ENCODE assay signal across 30 cellular contexts in the genomic region with DNA sequence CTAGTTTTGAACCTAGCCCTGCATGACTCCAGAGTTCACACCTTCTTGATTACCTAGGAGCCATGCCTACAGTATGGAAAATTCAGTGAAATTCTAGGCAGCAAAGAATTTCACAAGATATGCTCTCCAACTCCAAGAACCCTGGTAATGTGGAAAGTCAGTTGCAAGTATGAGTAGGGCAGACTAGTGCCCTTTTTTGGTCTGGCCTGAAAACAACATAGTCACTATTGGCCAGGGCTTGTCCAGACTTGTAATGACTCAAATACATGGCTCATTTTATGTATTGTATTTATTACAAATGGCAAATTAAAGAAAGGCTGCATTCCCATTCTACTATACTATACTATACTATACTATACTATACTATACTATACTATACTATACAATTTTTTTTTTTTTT.
DNase-seq lines count a peak whose midpoint lies in the region; ATAC-seq and TF ChIP-seq lines count a peak whose summit lies in the region.
"Had no signal": no experiment of that assay in that cellular context is flagged by ENCODE, and none has a peak within 500 bp of the region (broad histone marks: within the 10 kb centered on the region; RNA-seq: fewer than 3 reads in every experiment).

No MANE protein-coding gene starts in this region.

- H3K27me3 ChIP-seq in breast epithelium = no peaks in the 10 kb centered on the region
- no peaks in the 10 kb centered on the region for H3K27me3 ChIP-seq in mammary epithelial cell (ENCODE audit: insufficient read depth, low read length)
- no peaks in the 10 kb centered on the region for H3K27me3 ChIP-seq in aorta (ENCODE audit: control insufficient read depth in 1 of 2, insufficient read depth in 2 of 2, low read length in 1 of 2)
- no peaks in the 10 kb centered on the region for H3K27me3 ChIP-seq in right lobe of liver
- H3K27me3 ChIP-seq: gastrocnemius medialis, hepatocyte, sigmoid colon, thyroid gland had no signal

- DNase-seq in MCF 10A (ENCODE audit: unreplicated experiment) = peak; percentile 58
- DNase-seq in breast epithelium (ENCODE audit: low spot score in 2 of 2) = no peak
- DNase-seq in mammary epithelial cell = peak; percentile 51
- DNase-seq in foreskin fibroblast = peak; percentile 54 to 77
- no peak for DNase-seq in aorta
- no peak for DNase-seq in NCI-H187 treated with DMSO at 0.1 percent for 48 hours (lab: John Stamatoyannopoulos, UW)
- DNase-seq in right lobe of liver = no peak
- DNase-seq: 8988T; activated CD8-positive, alpha-beta T cell treated with anti-CD3 and anti-CD28 coated beads for 36 hours; CD8-positive, alpha-beta T cell; gastrocnemius medialis; Kasumi-1; naive thymus-derived CD4-positive, alpha-beta T cell; NCI-H1694; NCI-H226; RPMI8226; sigmoid colon; stimulated activated CD4-positive, alpha-beta T cell treated with anti-CD3 and anti-CD28 coated beads, Interleukin-15, amount 100 ng/mL, for 24 hours; stimulated activated naive CD4-positive, alpha-beta T cell treated with Interleukin-2 at 50 U/mL for 16 hours; T-helper 17 cell; thyroid gland had no signal

- H3K9me3 ChIP-seq in breast epithelium = peaks cover 0 to 5% of the 10 kb centered on the region in 2 donors
- H3K9me3 ChIP-seq in mammary epithelial cell (replicated peaks; ENCODE audit: insufficient read depth, low read length) = no peaks in the 10 kb centered on the region
- H3K9me3 ChIP-seq in aorta (ENCODE audit: control insufficient read depth, low read length) = no peaks in the 10 kb centered on the region
- H3K9me3 ChIP-seq in right lobe of liver = no peaks in the 10 kb centered on the region
- H3K9me3 ChIP-seq: gastrocnemius medialis, thyroid gland had no signal

- no peaks in the 10 kb centered on the region for H4K20me1 ChIP-seq in mammary epithelial cell (ENCODE audit: insufficient read depth, low read length)

- H3K4me2 ChIP-seq in mammary epithelial cell (ENCODE audit: insufficient read depth, low read depth, low read length) = no peak overlapping the region
- H3K4me2 ChIP-seq: GM23338, hepatocyte had no signal

- no peaks in the 10 kb centered on the region for H3K36me3 Mint-ChIP-seq in MCF 10A (ENCODE audit: insufficient read depth, unreplicated experiment)
- H3K36me3 Mint-ChIP-seq: activated naive CD8-positive, alpha-beta T cell; brain; CD8-positive, alpha-beta T cell; mesothelial cell of epicardium had no signal

- POLR2A ChIA-PET in MCF 10A (lab: Yijun Ruan, JAX) = interaction anchor here (0.6 kb wide), 1 partner anchor 192 kb away, joined by 3 read pairs; no protein-coding TSS in a partner anchor

- peak; percentile 56 for ATAC-seq in aorta (ENCODE audit: low FRiP score)
- no peak for ATAC-seq in right lobe of liver
- no peak for ATAC-seq in HG02571 (IDR thresholded peaks at IDR 0.05; ENCODE audit: unreplicated experiment)
- ATAC-seq: activated CD8-positive, alpha-beta T cell treated with anti-CD3 and anti-CD28 coated beads for 36 hours; CD8-positive, alpha-beta T cell; gastrocnemius medialis; GM23338; naive thymus-derived CD4-positive, alpha-beta T cell; T-helper 17 cell had no signal

- TF ChIP-seq POLR2A in breast epithelium (IDR thresholded peaks at IDR 0.05) (no peak), right lobe of liver (IDR thresholded peaks at IDR 0.05) (no peak)

- no peaks in the 10 kb centered on the region for H3K4me1 ChIP-seq in breast epithelium
- H3K4me1 ChIP-seq in mammary epithelial cell (ENCODE audit: insufficient read depth, low read length) = peaks cover 7% of the 10 kb centered on the region
- H3K4me1 ChIP-seq in aorta (ENCODE audit: control insufficient read depth in 1 of 2, insufficient read depth in 2 of 2, low read length in 2 of 2) = peaks cover 2 to 4% of the 10 kb centered on the region in 2 donors
- no peaks in the 10 kb centered on the region for H3K4me1 ChIP-seq in right lobe of liver
- H3K4me1 ChIP-seq: gastrocnemius medialis, thyroid gland had no signal

- no peak overlapping the region for H3K9ac ChIP-seq in mammary epithelial cell (ENCODE audit: insufficient read depth, low read length)

- BruUV-seq in MCF 10A (replicated peaks; lab: Mats Ljungman, UMichigan) (no TSS peak), mammary epithelial cell (replicated peaks; lab: Mats Ljungman, UMichigan) (no TSS peak)

- no peaks in the 10 kb centered on the region for H3K4me1 Mint-ChIP-seq in MCF 10A (ENCODE audit: insufficient read depth, unreplicated experiment)

- no peak overlapping the region for H3K4me3 Mint-ChIP-seq in MCF 10A (ENCODE audit: unreplicated experiment)
- H3K4me3 Mint-ChIP-seq: activated CD8-positive, alpha-beta T cell treated with anti-CD3 and anti-CD28 coated beads for 36 hours; activated naive CD8-positive, alpha-beta T cell; B cell; brain; CD8-positive, alpha-beta T cell; GM23338; mesothelial cell of epicardium; naive thymus-derived CD4-positive, alpha-beta T cell; T-helper 17 cell had no signal

- no peak overlapping the region for H3K27ac ChIP-seq in breast epithelium
- no peak overlapping the region for H3K27ac ChIP-seq in mammary epithelial cell (ENCODE audit: insufficient read depth, low read depth, low read length)
- peak overlapping the region in 1 of 2 donors; percentile 28 for H3K27ac ChIP-seq in aorta (ENCODE audit: low read depth in 1 of 2, low read length in 2 of 2)
- no peak overlapping the region for H3K27ac ChIP-seq in right lobe of liver
- H3K27ac ChIP-seq: gastrocnemius medialis, hepatocyte, sigmoid colon, SK-N-MC, thyroid gland had no signal

- H3K27me3 Mint-ChIP-seq in MCF 10A (ENCODE audit: insufficient read depth, unreplicated experiment) = no peaks in the 10 kb centered on the region
- H3K27me3 Mint-ChIP-seq: activated CD8-positive, alpha-beta T cell treated with anti-CD3 and anti-CD28 coated beads for 36 hours; activated naive CD8-positive, alpha-beta T cell; B cell; brain; progenitor cell of endocrine pancreas had no signal

- dilution Hi-C loops in mammary epithelial cell (cut with HindIII; ENCODE audit: low sequenced_read_pairs) = no loop called here

- H3K4me3 ChIP-seq in breast epithelium (no peak overlapping the region), mammary epithelial cell (replicated peaks in 1 of 3; ENCODE audit: insufficient read depth in 1 of 3, low read depth in 2 of 3, low read length in 3 of 3) (no peak overlapping the region), foreskin fibroblast (ENCODE audit: low read depth in 1 of 2, low read length in 2 of 2) (no peak overlapping the region), aorta (ENCODE audit: low read length in 2 of 2) (no peak overlapping the region), right lobe of liver (no peak overlapping the region)
- H3K4me3 ChIP-seq: gastrocnemius medialis, GM23338, hepatocyte, sigmoid colon, SK-N-MC, thyroid gland had no signal

- CTCF ChIA-PET in MCF 10A (lab: Yijun Ruan, JAX) = interaction anchor here (0.6 to 4.7 kb wide), 4 partner anchors 11 to 1182 kb away, joined by 3 to 22 read pairs (median 8); a partner anchor contains a TSS
- CTCF ChIA-PET in mammary epithelial cell (lab: Charles Lee; ENCODE audit: low non-redundant PET) = no interaction called here

- TF ChIP-seq CTCF in MCF 10A (IDR thresholded peaks at IDR 0.05; ENCODE audit: unreplicated experiment) (no peak), breast epithelium (IDR thresholded peaks at IDR 0.05) (no peak), mammary epithelial cell (conservative IDR thresholded peaks at IDR 0.05 in 1 of 2, IDR thresholded peaks at IDR 0.05 in 1 of 2; ENCODE audit: extremely low read depth in 1 of 2, insufficient read depth in 1 of 2, low read depth in 1 of 2, low read length in 2 of 2) (no peak), foreskin fibroblast (IDR thresholded peaks at IDR 0.05; ENCODE audit: low read depth, low read length) (no peak), right lobe of liver (IDR thresholded peaks at IDR 0.05) (no peak)

- H2AFZ ChIP-seq in mammary epithelial cell (ENCODE audit: low read depth, low read length) = peak overlapping the region; percentile 27
- H2AFZ ChIP-seq: GM23338, hepatocyte had no signal

- H3K36me3 ChIP-seq in breast epithelium (no peaks in the 10 kb centered on the region), mammary epithelial cell (ENCODE audit: insufficient read depth, low read length) (no peaks in the 10 kb centered on the region), aorta (ENCODE audit: control insufficient read depth in 1 of 2, insufficient read depth in 2 of 2, low read length in 1 of 2) (no peaks in the 10 kb centered on the region), right lobe of liver (no peaks in the 10 kb centered on the region)
- H3K36me3 ChIP-seq: gastrocnemius medialis, sigmoid colon, thyroid gland had no signal

- no peaks in the 10 kb centered on the region for H3K79me2 ChIP-seq in mammary epithelial cell (ENCODE audit: insufficient read depth, low read length)
- H3K79me2 ChIP-seq: hepatocyte had no signal

- intact Hi-C loops in MCF 10A (cut with micrococcal nuclease) = no loop called here
- intact Hi-C loops in breast epithelium (cut with DNase I; ENCODE audit: low total_unique reads) = no loop called here
- intact Hi-C loops in mammary epithelial cell (cut with micrococcal nuclease) = no loop called here
- intact Hi-C loops in aorta (cut with DNase I) = no loop called here
- intact Hi-C loops in right lobe of liver (cut with DNase I) = no loop called here

- peak overlapping the region; percentile 49 for H3K27ac Mint-ChIP-seq in MCF 10A (ENCODE audit: low read depth, unreplicated experiment)
- H3K27ac Mint-ChIP-seq: activated CD8-positive, alpha-beta T cell treated with anti-CD3 and anti-CD28 coated beads for 36 hours; activated naive CD8-positive, alpha-beta T cell; B cell; brain; CD8-positive, alpha-beta T cell; GM23338; mesothelial cell of epicardium; naive thymus-derived CD4-positive, alpha-beta T cell; progenitor cell of endocrine pancreas; T-helper 17 cell had no signal

- in situ Hi-C loops in mammary epithelial cell (cut with MboI; ENCODE audit: low sequenced_read_pairs in 2 of 2) = no loop called here

- H3K9me3 Mint-ChIP-seq in MCF 10A (ENCODE audit: unreplicated experiment) = no peaks in the 10 kb centered on the region
- H3K9me3 Mint-ChIP-seq: activated CD8-positive, alpha-beta T cell treated with anti-CD3 and anti-CD28 coated beads for 36 hours; CD8-positive, alpha-beta T cell; GM23338 had no signal

Comparison
In these comparisons a context has a peak if more than half of its experiments do, and no peak if none do; other contexts are left out.
1. DNase-seq: peak in MCF 10A (single experiment), mammary epithelial cell (single experiment) and foreskin fibroblast (2 of 2); none in breast epithelium (0 of 2), aorta (0 of 2), NCI-H187 treated with DMSO at 0.1 percent for 48 hours (single experiment) and right lobe of liver (0 of 3).